In genomic region chr2:51000849-51001617, GRCh38 we compare ENCODE assay signal across 1 cellular context.
TF ChIP-seq lines count a peak whose summit lies in the region.

No MANE protein-coding gene starts in this region.

TF ChIP-seq in WTC11, 78 proteins besides CTCF, POLR2A, EP300 and RAD21:
- TF ChIP-seq ZNF423 (CRISPR knock-in tag; IDR thresholded peaks at IDR 0.05): no peak
- TF ChIP-seq ELF4 (CRISPR knock-in tag; IDR thresholded peaks at IDR 0.05; ENCODE audit: low read depth): no peak
- no peak for TF ChIP-seq FOXK1 (CRISPR knock-in tag; IDR thresholded peaks at IDR 0.05)
- TF ChIP-seq ATF2 (CRISPR knock-in tag; IDR thresholded peaks at IDR 0.05; ENCODE audit: borderline replicate concordance, low read depth): no peak
- no peak for TF ChIP-seq ZNF263 (CRISPR knock-in tag; IDR thresholded peaks at IDR 0.05; ENCODE audit: low read depth)
- TF ChIP-seq ZMAT4 (CRISPR knock-in tag; IDR thresholded peaks at IDR 0.05): no peak
- no peak for TF ChIP-seq AR (CRISPR knock-in tag; IDR thresholded peaks at IDR 0.05)
- TF ChIP-seq ZNF121 (CRISPR knock-in tag; IDR thresholded peaks at IDR 0.05): no peak
- TF ChIP-seq ARID4B (CRISPR knock-in tag; IDR thresholded peaks at IDR 0.05; ENCODE audit: borderline replicate concordance): no peak
